In the genomic region with DNA sequence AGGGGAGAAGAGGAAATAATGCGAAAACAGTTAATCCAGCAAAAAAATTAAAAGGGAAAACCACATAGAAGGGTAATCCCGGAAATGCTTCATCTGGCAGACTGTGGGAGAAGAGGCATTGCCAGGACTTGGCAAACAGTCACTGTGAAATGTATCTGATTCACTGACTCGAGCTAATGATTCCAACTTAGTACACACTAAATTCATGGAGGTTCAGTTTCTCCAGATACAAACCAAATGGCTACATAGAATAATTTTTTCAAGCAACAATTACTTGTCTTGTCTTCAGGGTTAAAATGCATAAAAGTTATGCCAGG, we compare ENCODE assay signal across 10 cellular contexts. TPM values are rescaled to one million over a fixed set of nuclear protein-coding genes. Genes with fewer than 3 reads are reported as not detected.
DNase-seq lines count a peak whose midpoint lies in the region; TF ChIP-seq lines count a peak whose summit lies in the region.
"Had no signal": no experiment of that assay in that cellular context is flagged by ENCODE, and none has a peak within 500 bp of the region (broad histone marks: within the 10 kb centered on the region; RNA-seq: fewer than 3 reads in every experiment).

No MANE protein-coding gene starts in this region.

- H3K9ac ChIP-seq in colonic mucosa (ENCODE audit: low read depth in 2 of 2, low read length in 2 of 2), result no peak overlapping the region

- H3K27me3 ChIP-seq in AG04450 (ENCODE audit: control insufficient read depth, insufficient read depth, low read length) (no peaks in the 10 kb centered on the region), colonic mucosa (no peaks in the 10 kb centered on the region), Peyer's patch (no peaks in the 10 kb centered on the region)

- no peaks in the 10 kb centered on the region for H3K9me3 Mint-ChIP-seq in IgD-negative memory B cell
- H3K9me3 Mint-ChIP-seq: activated T-helper 17 cell treated with anti-CD3 and anti-CD28 coated beads, Interleukin-2, amount 50 U/mL, for 72 hours had no signal

- H3K4me3 ChIP-seq in AG04450 (ENCODE audit: low read depth, low read length) (no peak overlapping the region), colonic mucosa (no peak overlapping the region), Peyer's patch (no peak overlapping the region)

- H3K9me3 ChIP-seq in AG04450 (ENCODE audit: control insufficient read depth, insufficient read depth, low read length) (no peaks in the 10 kb centered on the region; the same call in 1 of the 2 replicates), colonic mucosa (no peaks in the 10 kb centered on the region), Peyer's patch (no peaks in the 10 kb centered on the region)

- peaks cover 16% of the 10 kb centered on the region for H3K36me3 Mint-ChIP-seq in IgD-negative memory B cell

- TF ChIP-seq POLR2A in Peyer's patch (IDR thresholded peaks at IDR 0.05), result no peak

- H3K4me1 ChIP-seq in colonic mucosa, result no peaks in the 10 kb centered on the region
- peaks cover 0 to 6% (median 0%) of the 10 kb centered on the region in 4 donors for H3K4me1 ChIP-seq in Peyer's patch

- intact Hi-C loops in colonic mucosa (cut with DNase I), result no loop called here

- H3K27me3 Mint-ChIP-seq in IgD-negative memory B cell, result no peaks in the 10 kb centered on the region
- H3K27me3 Mint-ChIP-seq: activated T-helper 17 cell treated with anti-CD3 and anti-CD28 coated beads, Interleukin-2, amount 50 U/mL, for 72 hours had no signal

- peak overlapping the region in 2 of 3 donors; percentile 50 to 83 for H3K27ac Mint-ChIP-seq in IgD-negative memory B cell

- no peak overlapping the region for H3K27ac ChIP-seq in AG04450 (ENCODE audit: low read depth, low read length)
- peak overlapping the region; percentile 12 for H3K27ac ChIP-seq in colonic mucosa
- H3K27ac ChIP-seq in Peyer's patch, result peak overlapping the region in 2 of 4 donors; percentile 7 to 9

- no peaks in the 10 kb centered on the region for H3K36me3 ChIP-seq in colonic mucosa
- H3K36me3 ChIP-seq in Peyer's patch, result peaks cover 0 to 43% (median 0%) of the 10 kb centered on the region in 3 donors

- peak; percentile 16 for DNase-seq in AG04450 (ENCODE audit: low read depth, low spot score)
- no peak for DNase-seq in colonic mucosa
- DNase-seq in medulla oblongata (ENCODE audit: extremely low spot score), result peak; percentile 15
- DNase-seq in HEK293T (ENCODE audit: extremely low spot score), result no peak
- DNase-seq in Peyer's patch, result no peak
- DNase-seq in NCI-H526 (lab: John Stamatoyannopoulos, UW), result no peak
- no peak for DNase-seq in NCI-H187 treated with DMSO at 0.1 percent for 48 hours (lab: John Stamatoyannopoulos, UW)
- DNase-seq: DMS 273 treated with DMSO at 0.1 percent for 48 hours had no signal

- no peak overlapping the region for H3K4me3 Mint-ChIP-seq in IgD-negative memory B cell

- CTCF ChIA-PET in AG04450 (lab: Charles Lee), result interaction anchor here (2.2 kb wide), 1 partner anchor 10 kb away, joined by 8 read pairs; no protein-coding TSS in a partner anchor
- CTCF ChIA-PET in HEK293T (lab: Yijun Ruan, JAX), result interaction anchor here (0.8 kb wide), 1 partner anchor 8 kb away, joined by 3 read pairs; no protein-coding TSS in a partner anchor

- TF ChIP-seq CTCF in AG04450 (IDR thresholded peaks at IDR 0.05; ENCODE audit: low read depth, low read length), result no peak
- no peak for TF ChIP-seq CTCF in colonic mucosa (IDR thresholded peaks at IDR 0.05)
- no peak for TF ChIP-seq CTCF in Peyer's patch (IDR thresholded peaks at IDR 0.05)

- POLR2A ChIA-PET in AG04450 (lab: Yijun Ruan, JAX) (interaction anchor here (1.1 kb wide), 1 partner anchor 11 kb away, joined by 10 read pairs; no protein-coding TSS in a partner anchor), HEK293T (lab: Yijun Ruan, JAX) (interaction anchor here (1.0 to 1.2 kb wide), 3 partner anchors 18 to 112 kb away, joined by 3 read pairs; partner anchors contain the start of gene GDI2)

- peaks cover 23 to 32% (median 30%) of the 10 kb centered on the region in 3 donors for H3K4me1 Mint-ChIP-seq in IgD-negative memory B cell

TF ChIP-seq in HEK293T, 16 proteins besides CTCF, POLR2A, EP300 and RAD21:
- TF ChIP-seq HDGF (IDR thresholded peaks at IDR 0.05; ENCODE audit: borderline replicate concordance) (no peak), FOXA1 (IDR thresholded peaks at IDR 0.05) (no peak), TARDBP (IDR thresholded peaks at IDR 0.05) (no peak), CTBP1 (IDR thresholded peaks at IDR 0.05; ENCODE audit: borderline replicate concordance) (no peak), PKNOX1 (IDR thresholded peaks at IDR 0.05) (no peak), BHLHE40 (IDR thresholded peaks at IDR 0.05; ENCODE audit: borderline replicate concordance) (no peak), ZNF384 (IDR thresholded peaks at IDR 0.05) (no peak), ARNT (IDR thresholded peaks at IDR 0.05) (no peak), L3MBTL2 (conservative IDR thresholded peaks at IDR 0.05) (no peak), ELF4 (IDR thresholded peaks at IDR 0.05) (no peak), FOXK2 (IDR thresholded peaks at IDR 0.05) (no peak), SP1 (IDR thresholded peaks at IDR 0.05) (no peak)

RNA-seq across cellular contexts. Expression of gene GDI2, which starts 36.4 kb away (rescaled TPM):
- polyA plus RNA-seq in AG04450 (2011; rRNA removed) (263 and 326 TPM in 2 replicates), IgD-negative memory B cell (248 TPM)
- 215 and 293 TPM in 2 replicates for polyA minus RNA-seq in AG04450 (2011; rRNA and poly(A)+ RNA removed)
- total RNA-seq in colonic mucosa (100 to 1,000 TPM; 243 to 266 TPM), Peyer's patch (100 to 1,000 TPM; 182 to 326 (median 260) TPM)

Comparison
In these comparisons a context has a peak if more than half of its experiments do, and no peak if none do; other contexts are left out.
1. DNase-seq: peak in AG04450 (single experiment) and medulla oblongata (single experiment); none in colonic mucosa (single experiment), HEK293T (single experiment), Peyer's patch (0 of 3), NCI-H526 (0 of 2) and NCI-H187 treated with DMSO at 0.1 percent for 48 hours (single experiment).